ENCODE assay signal across 1 cellular context in genomic region chr5:177362871-177363507, GRCh38.
A peak's percentile ranks its signal among the peaks of the same experiment; 100 is the strongest.
TF ChIP-seq lines count a peak whose summit lies in the region.

No MANE protein-coding gene starts in this region.

TF ChIP-seq in H1, 55 proteins besides CTCF, POLR2A, EP300 and RAD21:
- peak; percentile 31 for TF ChIP-seq TAF1 (IDR thresholded peaks at IDR 0.05; ENCODE audit: low read depth, low read length)
- 0 out of 2 replicates have a peak, but pooled peaks have one; percentile 36 for TF ChIP-seq PHF8 (conservative IDR thresholded peaks at IDR 0.05; ENCODE audit: low read depth, low read length)
- TF ChIP-seq SUZ12 (IDR thresholded peaks at IDR 0.05; ENCODE audit: low read length) = no peak
- TF ChIP-seq KDM4A (IDR thresholded peaks at IDR 0.05; ENCODE audit: low read depth, low read length, severe bottlenecking) = peak; percentile 69
- 0 out of 2 replicates have a peak, but pooled peaks have one; percentile 5 for TF ChIP-seq CREB1 (IDR thresholded peaks at IDR 0.05)
- TF ChIP-seq SIN3A (conservative IDR thresholded peaks at IDR 0.05 in 1 of 2, IDR thresholded peaks at IDR 0.05 in 1 of 2; ENCODE audit: low read depth in 1 of 2, low read length in 2 of 2) = 0 out of 4 replicates have a peak, but pooled peaks of 1 of the 2 experiments have one; percentile 11
- no peak for TF ChIP-seq MAFK (IDR thresholded peaks at IDR 0.05; ENCODE audit: low read depth, low read length)
- no peak for TF ChIP-seq SAP30 (IDR thresholded peaks at IDR 0.05; ENCODE audit: insufficient read depth, insufficient replicate concordance, low read length)
- peak; percentile 60; the same call in 1 of the 2 replicates for TF ChIP-seq RBBP5 (IDR thresholded peaks at IDR 0.05; ENCODE audit: borderline replicate concordance, low read depth, low read length)
- peak; percentile 64 for TF ChIP-seq ASH2L (IDR thresholded peaks at IDR 0.05; ENCODE audit: low read length)
TF ChIP-seq in H1: peak in this region for 7.
